In genomic region chr7:101169838-101170531, GRCh38 we compare ENCODE assay signal across 8 cellular contexts. TPM values are rescaled to one million over a fixed set of nuclear protein-coding genes. Genes with fewer than 3 reads are reported as not detected.
DNase-seq lines count a peak whose midpoint lies in the region; ATAC-seq, FAIRE-seq and TF ChIP-seq lines count a peak whose summit lies in the region.

No MANE protein-coding gene starts in this region.

- TF ChIP-seq CTCF in D721Med (IDR thresholded peaks at IDR 0.05; ENCODE audit: insufficient read depth, missing control alignments) (peak; percentile 73), ovary (IDR thresholded peaks at IDR 0.05) (peak; percentile 62 to 68 (median 66)), upper lobe of left lung (IDR thresholded peaks at IDR 0.05) (peak; percentile 84 to 91 (median 87))

- intact Hi-C loops in ovary (cut with DNase I) = loop anchor here in 3 of 4 donors (5.0 to 10.0 kb wide), 4 partner anchors 72 to 275 kb away; partner anchors contain the start of gene ACHE (in 1 of the 3)

- peaks cover 9% of the 10 kb centered on the region for H3K4me1 ChIP-seq in ovary (ENCODE audit: insufficient read depth)
- H3K4me1 ChIP-seq in upper lobe of left lung = peaks cover 30 to 60% (median 39%) of the 10 kb centered on the region in 4 donors

- H3K9me3 ChIP-seq in ovary (no peaks in the 10 kb centered on the region), upper lobe of left lung (no peaks in the 10 kb centered on the region)

- no peak for FAIRE-seq in D721Med (lab: Jason Lieb, UNC)

- TF ChIP-seq POLR2A in ovary (IDR thresholded peaks at IDR 0.05) (no peak), upper lobe of left lung (IDR thresholded peaks at IDR 0.05) (no peak)

- TF ChIP-seq EP300 in ovary (IDR thresholded peaks at IDR 0.05) (no peak), upper lobe of left lung (IDR thresholded peaks at IDR 0.05) (no peak)

- peak; percentile 42 to 75 for ATAC-seq in upper lobe of left lung (ENCODE audit: low FRiP score in 2 of 2)

- 0 to 1% (median 1%) methylated on average over 24 to 32 of the region's 32 CpGs for WGBS in ovary, 3 donors
- 1 to 4% methylated on average over 16 to 30 of the region's 32 CpGs for WGBS in upper lobe of left lung, 2 donors

- no peak overlapping the region for H3K27ac ChIP-seq in ovary
- no peak overlapping the region for H3K27ac ChIP-seq in upper lobe of left lung

- H3K27me3 ChIP-seq in ovary (peaks cover 7% of the 10 kb centered on the region), upper lobe of left lung (peaks cover 0 to 95% (median 66%) of the 10 kb centered on the region in 4 donors)

- in situ Hi-C loops in SK-MEL-5 (cut with HindIII; ENCODE audit: low pct_unique_long_range_greater_than_20kb, low sequenced_read_pairs) = no loop called here

- peak; percentile 77 for DNase-seq in D721Med (ENCODE audit: insufficient read length, low spot score)
- peak in 69 of 76 experiments; percentile 1 to 81 (median 50) for DNase-seq in HUDEP-2 (lab: John Stamatoyannopoulos, UW; ENCODE audit: unreplicated experiment in 76 of 76)
- peak; percentile 80 for DNase-seq in SK-MEL-5 (ENCODE audit: low read depth, low spot score)
- DNase-seq in activated gamma-delta T cell (lab: John Stamatoyannopoulos, UW) = peak; percentile 52
- DNase-seq in germinal center (ENCODE audit: low spot score) = peak; percentile 72
- peak; percentile 45 to 81 (median 71) for DNase-seq in ovary
- DNase-seq in upper lobe of left lung = peak; percentile 71 to 91
- DNase-seq in mesenteric fat pad (ENCODE audit: low spot score) = no peak

- H3K36me3 ChIP-seq in ovary (no peaks in the 10 kb centered on the region), upper lobe of left lung (no peaks in the 10 kb centered on the region)

- H3K4me3 ChIP-seq in ovary (no peak overlapping the region), upper lobe of left lung (no peak overlapping the region)

RNA-seq across cellular contexts. Expression of gene VGF, which starts 4.6 kb away (rescaled TPM):
- total RNA-seq in SK-MEL-5 (2014; rRNA removed; shearing (Covaris generic)) = 848 and 983 TPM in 2 replicates
- 5,294 and 5,718 TPM in 2 replicates for polyA plus RNA-seq in SK-MEL-5 (2015; cell fraction: cytosol; rRNA removed)
- polyA plus RNA-seq in SK-MEL-5 (2015; cell fraction: nucleus; rRNA removed) = 511 and 943 TPM in 2 replicates
- total RNA-seq in ovary (under 1 TPM in 1 of 7 donors, not detected in 6; 0.20 TPM), upper lobe of left lung (under 1 TPM in 2 of 6 donors, not detected in 4; 0.24 to 0.33 TPM), mesenteric fat pad (0.22 TPM)
- polyA plus RNA-seq in ovary = under 1 TPM in 1 of 2 donors, not detected in 1; 0.04 TPM

RNA-seq across cellular contexts. Expression of gene NAT16, which starts 10.1 kb away (rescaled TPM):
- 1.5 and 3.9 TPM in 2 replicates for total RNA-seq in SK-MEL-5 (2014; rRNA removed; shearing (Covaris generic))
- 28.7 and 33.0 TPM in 2 replicates for polyA plus RNA-seq in SK-MEL-5 (2015; cell fraction: cytosol; rRNA removed)
- 57.6 and 61.1 TPM in 2 replicates for polyA plus RNA-seq in SK-MEL-5 (2015; cell fraction: nucleus; rRNA removed)
- total RNA-seq in ovary = not detected
- not detected for polyA plus RNA-seq in ovary
- not detected for total RNA-seq in upper lobe of left lung
- total RNA-seq in mesenteric fat pad = not detected

RNA-seq across cellular contexts. Expression of gene AP1S1, which starts 15.7 kb away (rescaled TPM):
- 329 and 367 TPM in 2 replicates for total RNA-seq in SK-MEL-5 (2014; rRNA removed; shearing (Covaris generic))
- 221 and 277 TPM in 2 replicates for polyA plus RNA-seq in SK-MEL-5 (2015; cell fraction: cytosol; rRNA removed)
- 105 and 125 TPM in 2 replicates for polyA plus RNA-seq in SK-MEL-5 (2015; cell fraction: nucleus; rRNA removed)
- 10 to 100 TPM; 17.4 to 32.0 (median 25.5) TPM for total RNA-seq in ovary
- polyA plus RNA-seq in ovary = 10 to 100 TPM; 35.2 to 54.9 TPM
- 10 to 100 TPM; 17.1 to 41.9 (median 33.8) TPM for total RNA-seq in upper lobe of left lung
- 30.4 TPM for total RNA-seq in mesenteric fat pad

RNA-seq across cellular contexts. Expression of gene MOGAT3, which starts 30.9 kb away (rescaled TPM):
- not detected in 2 replicates for total RNA-seq in SK-MEL-5 (2014; rRNA removed; shearing (Covaris generic))
- not detected in 2 replicates for polyA plus RNA-seq in SK-MEL-5 (2015; cell fraction: cytosol; rRNA removed)
- not detected in 2 replicates for polyA plus RNA-seq in SK-MEL-5 (2015; cell fraction: nucleus; rRNA removed)
- under 1 TPM in 1 of 7 donors, not detected in 6; 0.24 TPM for total RNA-seq in ovary
- not detected for polyA plus RNA-seq in ovary
- total RNA-seq in upper lobe of left lung = not detected
- total RNA-seq in mesenteric fat pad = not detected

RNA-seq across cellular contexts. Expression of gene SERPINE1, which starts 43.1 kb away (rescaled TPM):
- total RNA-seq in SK-MEL-5 (2014; rRNA removed; shearing (Covaris generic)) = 0.27 TPM in 1 of 2 replicates, not detected in the other
- 0.42 and 0.47 TPM in 2 replicates for polyA plus RNA-seq in SK-MEL-5 (2015; cell fraction: cytosol; rRNA removed)
- polyA plus RNA-seq in SK-MEL-5 (2015; cell fraction: nucleus; rRNA removed) = 0.36 TPM in 1 of 2 replicates, not detected in the other
- 10 to 100 TPM in 6 of 7 donors, 1 to 10 TPM in 1; 4.0 to 81.6 (median 20.9) TPM for total RNA-seq in ovary
- 10 to 100 TPM; 13.1 to 19.9 TPM for polyA plus RNA-seq in ovary
- 100 to 1,000 TPM in 1 of 6 donors, 10 to 100 TPM in 4, 1 to 10 TPM in 1; 8.4 to 125 (median 24.0) TPM for total RNA-seq in upper lobe of left lung
- total RNA-seq in mesenteric fat pad = 130 TPM

Comparison
In these comparisons a context has a peak if more than half of its experiments do, and no peak if none do; other contexts are left out.
1. RNA of gene VGF, which starts 4.6 kb away (total RNA-seq): 848 to 983 TPM in SK-MEL-5; 0.22 TPM in mesenteric fat pad (single experiment), 0.20 TPM in ovary and 0.24 to 0.33 TPM in upper lobe of left lung; every median in the first group is over 100 times any median in the second.
2. Peak in every context shown above with its lines, with median percentiles within 50 percentile points of each other: CTCF ChIP-seq.